ENCODE assay signal across 8 cellular contexts in genomic region chr3:58116161-58116955, GRCh38.
A peak's percentile ranks its signal among the peaks of the same experiment; 100 is the strongest.
DNase-seq lines count a peak whose midpoint lies in the region; ATAC-seq and TF ChIP-seq lines count a peak whose summit lies in the region.

No MANE protein-coding gene starts in this region.

- intact Hi-C loops in posterior vena cava (cut with DNase I), result no loop called here

- ATAC-seq in GM19452 (IDR thresholded peaks at IDR 0.05; ENCODE audit: unreplicated experiment) (peak; percentile 55), HG03457 (IDR thresholded peaks at IDR 0.05; ENCODE audit: unreplicated experiment) (peak; percentile 70)

- H3K27ac Mint-ChIP-seq in activated T-cell treated with anti-CD3 and anti-CD28 coated beads, Interleukin-2, amount 50 U/mL, for 24 hours, result peak overlapping the region; percentile 74
- H3K27ac Mint-ChIP-seq in nephron, result peak overlapping the region; percentile 17 to 90 (median 46)

- peaks cover 55% of the 10 kb centered on the region for H3K36me3 Mint-ChIP-seq in activated T-cell treated with anti-CD3 and anti-CD28 coated beads, Interleukin-2, amount 50 U/mL, for 24 hours (ENCODE audit: low read depth)
- H3K36me3 Mint-ChIP-seq in nephron (ENCODE audit: low read depth), result peaks cover 83% of the 10 kb centered on the region

- H3K4me3 Mint-ChIP-seq in activated T-cell treated with anti-CD3 and anti-CD28 coated beads, Interleukin-2, amount 50 U/mL, for 24 hours, result no peak overlapping the region
- H3K4me3 Mint-ChIP-seq in nephron, result no peak overlapping the region

- no peaks in the 10 kb centered on the region for H3K27me3 Mint-ChIP-seq in activated T-cell treated with anti-CD3 and anti-CD28 coated beads, Interleukin-2, amount 50 U/mL, for 24 hours
- no peaks in the 10 kb centered on the region for H3K27me3 Mint-ChIP-seq in nephron (ENCODE audit: low read depth)

- peaks cover 26% of the 10 kb centered on the region for H3K4me1 Mint-ChIP-seq in activated T-cell treated with anti-CD3 and anti-CD28 coated beads, Interleukin-2, amount 50 U/mL, for 24 hours (ENCODE audit: low read depth)
- peaks cover 24% of the 10 kb centered on the region for H3K4me1 Mint-ChIP-seq in nephron

- no peaks in the 10 kb centered on the region for H3K9me3 Mint-ChIP-seq in activated T-cell treated with anti-CD3 and anti-CD28 coated beads, Interleukin-2, amount 50 U/mL, for 24 hours
- H3K9me3 Mint-ChIP-seq in nephron, result no peaks in the 10 kb centered on the region

- DNase-seq in activated T-cell treated with anti-CD3 and anti-CD28 coated beads, Interleukin-2, amount 50 U/mL, for 24 hours, result peak; percentile 52
- no peak for DNase-seq in SIG-M5 (lab: John Stamatoyannopoulos, UW)
- no peak for DNase-seq in GOT3 (lab: John Stamatoyannopoulos, UW)
- DNase-seq in SW 1271 (lab: John Stamatoyannopoulos, UW), result no peak
- no peak for DNase-seq in posterior vena cava (ENCODE audit: low spot score)

- no peak for TF ChIP-seq CTCF in nephron (IDR thresholded peaks at IDR 0.05; ENCODE audit: unreplicated experiment in 3 of 3)
